Comparison of ENCODE assay signal across 1 cellular context in the genomic region with DNA sequence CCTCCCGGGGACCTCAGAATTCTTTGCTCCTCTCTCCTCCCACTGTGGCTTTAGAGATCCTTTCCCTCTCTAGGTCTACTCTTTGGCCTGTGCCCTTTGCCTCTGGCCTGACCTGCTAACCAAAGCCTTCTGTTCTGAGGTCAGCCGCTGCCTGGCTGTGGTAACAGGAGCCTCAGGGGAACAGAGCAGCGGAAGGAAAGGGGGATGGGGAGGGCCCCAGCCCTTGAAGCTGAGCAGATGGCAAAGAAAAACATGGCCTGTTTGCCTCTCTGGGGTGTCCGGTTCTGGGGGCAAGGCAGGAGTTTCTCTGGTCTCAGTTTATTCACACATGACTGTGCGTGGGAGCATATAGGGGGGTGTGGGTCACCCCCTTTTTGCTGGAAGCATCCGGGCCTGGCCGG.
TF ChIP-seq lines count a peak whose summit lies in the region.

No MANE protein-coding gene starts in this region.

TF ChIP-seq in HepG2, 621 proteins besides CTCF, POLR2A, EP300 and RAD21 (continued from another document and continues in another):
- TF ChIP-seq, protein P1, sequence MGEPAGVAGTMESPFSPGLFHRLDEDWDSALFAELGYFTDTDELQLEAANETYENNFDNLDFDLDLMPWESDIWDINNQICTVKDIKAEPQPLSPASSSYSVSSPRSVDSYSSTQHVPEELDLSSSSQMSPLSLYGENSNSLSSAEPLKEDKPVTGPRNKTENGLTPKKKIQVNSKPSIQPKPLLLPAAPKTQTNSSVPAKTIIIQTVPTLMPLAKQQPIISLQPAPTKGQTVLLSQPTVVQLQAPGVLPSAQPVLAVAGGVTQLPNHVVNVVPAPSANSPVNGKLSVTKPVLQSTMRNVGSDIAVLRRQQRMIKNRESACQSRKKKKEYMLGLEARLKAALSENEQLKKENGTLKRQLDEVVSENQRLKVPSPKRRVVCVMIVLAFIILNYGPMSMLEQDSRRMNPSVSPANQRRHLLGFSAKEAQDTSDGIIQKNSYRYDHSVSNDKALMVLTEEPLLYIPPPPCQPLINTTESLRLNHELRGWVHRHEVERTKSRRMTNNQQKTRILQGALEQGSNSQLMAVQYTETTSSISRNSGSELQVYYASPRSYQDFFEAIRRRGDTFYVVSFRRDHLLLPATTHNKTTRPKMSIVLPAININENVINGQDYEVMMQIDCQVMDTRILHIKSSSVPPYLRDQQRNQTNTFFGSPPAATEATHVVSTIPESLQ (CRISPR knock-in tag; conservative IDR thresholded peaks at IDR 0.05): no peak
- TF ChIP-seq, protein P2, sequence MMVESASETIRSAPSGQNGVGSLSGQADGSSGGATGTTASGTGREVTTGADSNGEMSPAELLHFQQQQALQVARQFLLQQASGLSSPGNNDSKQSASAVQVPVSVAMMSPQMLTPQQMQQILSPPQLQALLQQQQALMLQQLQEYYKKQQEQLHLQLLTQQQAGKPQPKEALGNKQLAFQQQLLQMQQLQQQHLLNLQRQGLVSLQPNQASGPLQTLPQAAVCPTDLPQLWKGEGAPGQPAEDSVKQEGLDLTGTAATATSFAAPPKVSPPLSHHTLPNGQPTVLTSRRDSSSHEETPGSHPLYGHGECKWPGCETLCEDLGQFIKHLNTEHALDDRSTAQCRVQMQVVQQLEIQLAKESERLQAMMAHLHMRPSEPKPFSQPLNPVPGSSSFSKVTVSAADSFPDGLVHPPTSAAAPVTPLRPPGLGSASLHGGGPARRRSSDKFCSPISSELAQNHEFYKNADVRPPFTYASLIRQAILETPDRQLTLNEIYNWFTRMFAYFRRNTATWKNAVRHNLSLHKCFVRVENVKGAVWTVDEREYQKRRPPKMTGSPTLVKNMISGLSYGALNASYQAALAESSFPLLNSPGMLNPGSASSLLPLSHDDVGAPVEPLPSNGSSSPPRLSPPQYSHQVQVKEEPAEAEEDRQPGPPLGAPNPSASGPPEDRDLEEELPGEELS (CRISPR knock-in tag; IDR thresholded peaks at IDR 0.05): peak; percentile 80
- TF ChIP-seq MXD4 (CRISPR knock-in tag; IDR thresholded peaks at IDR 0.05): 0 out of 2 replicates have a peak, but pooled peaks have one; percentile 19
- TF ChIP-seq, protein P3, sequence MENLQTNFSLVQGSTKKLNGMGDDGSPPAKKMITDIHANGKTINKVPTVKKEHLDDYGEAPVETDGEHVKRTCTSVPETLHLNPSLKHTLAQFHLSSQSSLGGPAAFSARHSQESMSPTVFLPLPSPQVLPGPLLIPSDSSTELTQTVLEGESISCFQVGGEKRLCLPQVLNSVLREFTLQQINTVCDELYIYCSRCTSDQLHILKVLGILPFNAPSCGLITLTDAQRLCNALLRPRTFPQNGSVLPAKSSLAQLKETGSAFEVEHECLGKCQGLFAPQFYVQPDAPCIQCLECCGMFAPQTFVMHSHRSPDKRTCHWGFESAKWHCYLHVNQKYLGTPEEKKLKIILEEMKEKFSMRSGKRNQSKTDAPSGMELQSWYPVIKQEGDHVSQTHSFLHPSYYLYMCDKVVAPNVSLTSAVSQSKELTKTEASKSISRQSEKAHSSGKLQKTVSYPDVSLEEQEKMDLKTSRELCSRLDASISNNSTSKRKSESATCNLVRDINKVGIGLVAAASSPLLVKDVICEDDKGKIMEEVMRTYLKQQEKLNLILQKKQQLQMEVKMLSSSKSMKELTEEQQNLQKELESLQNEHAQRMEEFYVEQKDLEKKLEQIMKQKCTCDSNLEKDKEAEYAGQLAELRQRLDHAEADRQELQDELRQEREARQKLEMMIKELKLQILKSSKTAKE (CRISPR knock-in tag; IDR thresholded peaks at IDR 0.05; ENCODE audit: borderline replicate concordance): peak; percentile 84
- TF ChIP-seq ZNF75D (CRISPR knock-in tag; IDR thresholded peaks at IDR 0.05; ENCODE audit: borderline replicate concordance): no peak
- TF ChIP-seq NFIB (CRISPR knock-in tag; IDR thresholded peaks at IDR 0.05; ENCODE audit: borderline replicate concordance): no peak
- no peak for TF ChIP-seq GLI4 (CRISPR knock-in tag; IDR thresholded peaks at IDR 0.05; ENCODE audit: borderline replicate concordance)
- TF ChIP-seq GZF1 (CRISPR knock-in tag; IDR thresholded peaks at IDR 0.05): 0 out of 2 replicates have a peak, but pooled peaks have one; percentile 4
- TF ChIP-seq AGO2 (optimal IDR thresholded peaks at IDR 0.05; ENCODE audit: low read depth, low read length): no peak
- TF ChIP-seq RELA (CRISPR knock-in tag; IDR thresholded peaks at IDR 0.05): no peak
- TF ChIP-seq, protein P4, sequence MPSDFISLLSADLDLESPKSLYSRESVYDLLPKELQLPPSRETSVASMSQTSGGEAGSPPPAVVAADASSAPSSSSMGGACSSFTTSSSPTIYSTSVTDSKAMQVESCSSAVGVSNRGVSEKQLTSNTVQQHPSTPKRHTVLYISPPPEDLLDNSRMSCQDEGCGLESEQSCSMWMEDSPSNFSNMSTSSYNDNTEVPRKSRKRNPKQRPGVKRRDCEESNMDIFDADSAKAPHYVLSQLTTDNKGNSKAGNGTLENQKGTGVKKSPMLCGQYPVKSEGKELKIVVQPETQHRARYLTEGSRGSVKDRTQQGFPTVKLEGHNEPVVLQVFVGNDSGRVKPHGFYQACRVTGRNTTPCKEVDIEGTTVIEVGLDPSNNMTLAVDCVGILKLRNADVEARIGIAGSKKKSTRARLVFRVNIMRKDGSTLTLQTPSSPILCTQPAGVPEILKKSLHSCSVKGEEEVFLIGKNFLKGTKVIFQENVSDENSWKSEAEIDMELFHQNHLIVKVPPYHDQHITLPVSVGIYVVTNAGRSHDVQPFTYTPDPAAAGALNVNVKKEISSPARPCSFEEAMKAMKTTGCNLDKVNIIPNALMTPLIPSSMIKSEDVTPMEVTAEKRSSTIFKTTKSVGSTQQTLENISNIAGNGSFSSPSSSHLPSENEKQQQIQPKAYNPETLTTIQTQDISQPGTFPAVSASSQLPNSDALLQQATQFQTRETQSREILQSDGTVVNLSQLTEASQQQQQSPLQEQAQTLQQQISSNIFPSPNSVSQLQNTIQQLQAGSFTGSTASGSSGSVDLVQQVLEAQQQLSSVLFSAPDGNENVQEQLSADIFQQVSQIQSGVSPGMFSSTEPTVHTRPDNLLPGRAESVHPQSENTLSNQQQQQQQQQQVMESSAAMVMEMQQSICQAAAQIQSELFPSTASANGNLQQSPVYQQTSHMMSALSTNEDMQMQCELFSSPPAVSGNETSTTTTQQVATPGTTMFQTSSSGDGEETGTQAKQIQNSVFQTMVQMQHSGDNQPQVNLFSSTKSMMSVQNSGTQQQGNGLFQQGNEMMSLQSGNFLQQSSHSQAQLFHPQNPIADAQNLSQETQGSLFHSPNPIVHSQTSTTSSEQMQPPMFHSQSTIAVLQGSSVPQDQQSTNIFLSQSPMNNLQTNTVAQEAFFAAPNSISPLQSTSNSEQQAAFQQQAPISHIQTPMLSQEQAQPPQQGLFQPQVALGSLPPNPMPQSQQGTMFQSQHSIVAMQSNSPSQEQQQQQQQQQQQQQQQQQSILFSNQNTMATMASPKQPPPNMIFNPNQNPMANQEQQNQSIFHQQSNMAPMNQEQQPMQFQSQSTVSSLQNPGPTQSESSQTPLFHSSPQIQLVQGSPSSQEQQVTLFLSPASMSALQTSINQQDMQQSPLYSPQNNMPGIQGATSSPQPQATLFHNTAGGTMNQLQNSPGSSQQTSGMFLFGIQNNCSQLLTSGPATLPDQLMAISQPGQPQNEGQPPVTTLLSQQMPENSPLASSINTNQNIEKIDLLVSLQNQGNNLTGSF (CRISPR knock-in tag; IDR thresholded peaks at IDR 0.05): no peak
- no peak for TF ChIP-seq ZNF180 (CRISPR knock-in tag; IDR thresholded peaks at IDR 0.05; ENCODE audit: borderline replicate concordance, low read depth)
- no peak for TF ChIP-seq ZNF225 (CRISPR knock-in tag; IDR thresholded peaks at IDR 0.05)
- no peak for TF ChIP-seq ZNF839 (CRISPR knock-in tag; IDR thresholded peaks at IDR 0.05; ENCODE audit: borderline replicate concordance)
- peak; percentile 85 for TF ChIP-seq ZNF605 (CRISPR knock-in tag; IDR thresholded peaks at IDR 0.05)
- TF ChIP-seq ZNF773 (CRISPR knock-in tag; IDR thresholded peaks at IDR 0.05; ENCODE audit: borderline replicate concordance): no peak
- no peak for TF ChIP-seq ZNF468 (CRISPR knock-in tag; IDR thresholded peaks at IDR 0.05)
- TF ChIP-seq, protein P5, sequence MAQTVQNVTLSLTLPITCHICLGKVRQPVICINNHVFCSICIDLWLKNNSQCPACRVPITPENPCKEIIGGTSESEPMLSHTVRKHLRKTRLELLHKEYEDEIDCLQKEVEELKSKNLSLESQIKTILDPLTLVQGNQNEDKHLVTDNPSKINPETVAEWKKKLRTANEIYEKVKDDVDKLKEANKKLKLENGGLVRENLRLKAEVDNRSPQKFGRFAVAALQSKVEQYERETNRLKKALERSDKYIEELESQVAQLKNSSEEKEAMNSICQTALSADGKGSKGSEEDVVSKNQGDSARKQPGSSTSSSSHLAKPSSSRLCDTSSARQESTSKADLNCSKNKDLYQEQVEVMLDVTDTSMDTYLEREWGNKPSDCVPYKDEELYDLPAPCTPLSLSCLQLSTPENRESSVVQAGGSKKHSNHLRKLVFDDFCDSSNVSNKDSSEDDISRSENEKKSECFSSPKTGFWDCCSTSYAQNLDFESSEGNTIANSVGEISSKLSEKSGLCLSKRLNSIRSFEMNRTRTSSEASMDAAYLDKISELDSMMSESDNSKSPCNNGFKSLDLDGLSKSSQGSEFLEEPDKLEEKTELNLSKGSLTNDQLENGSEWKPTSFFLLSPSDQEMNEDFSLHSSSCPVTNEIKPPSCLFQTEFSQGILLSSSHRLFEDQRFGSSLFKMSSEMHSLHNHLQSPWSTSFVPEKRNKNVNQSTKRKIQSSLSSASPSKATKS (CRISPR knock-in tag; IDR thresholded peaks at IDR 0.05): no peak
- TF ChIP-seq ZNF816 (CRISPR knock-in tag; IDR thresholded peaks at IDR 0.05; ENCODE audit: borderline replicate concordance): no peak
- no peak for TF ChIP-seq HNRNPUL1 (IDR thresholded peaks at IDR 0.05; ENCODE audit: low read depth, low read length)
- TF ChIP-seq HNRNPH1 (optimal IDR thresholded peaks at IDR 0.05; ENCODE audit: low read depth, low read length): no peak
- no peak for TF ChIP-seq SMARCE1 (IDR thresholded peaks at IDR 0.05; ENCODE audit: borderline replicate concordance)
- no peak for TF ChIP-seq ZNF558 (CRISPR knock-in tag; IDR thresholded peaks at IDR 0.05; ENCODE audit: borderline replicate concordance)
- peak; percentile 78 for TF ChIP-seq SP5 (CRISPR knock-in tag; IDR thresholded peaks at IDR 0.05; ENCODE audit: borderline replicate concordance, low read depth)
- peak; percentile 95 for TF ChIP-seq ZNF292 (CRISPR knock-in tag; IDR thresholded peaks at IDR 0.05; ENCODE audit: borderline replicate concordance, low read depth)
- TF ChIP-seq MTF2 (CRISPR knock-in tag; IDR thresholded peaks at IDR 0.05; ENCODE audit: borderline replicate concordance): no peak
- TF ChIP-seq ZNF703 (CRISPR knock-in tag; IDR thresholded peaks at IDR 0.05; ENCODE audit: borderline replicate concordance): no peak
- TF ChIP-seq TAF15 (IDR thresholded peaks at IDR 0.05; ENCODE audit: low read depth, low read length, poor library complexity, severe bottlenecking): no peak
- TF ChIP-seq, protein P6, sequence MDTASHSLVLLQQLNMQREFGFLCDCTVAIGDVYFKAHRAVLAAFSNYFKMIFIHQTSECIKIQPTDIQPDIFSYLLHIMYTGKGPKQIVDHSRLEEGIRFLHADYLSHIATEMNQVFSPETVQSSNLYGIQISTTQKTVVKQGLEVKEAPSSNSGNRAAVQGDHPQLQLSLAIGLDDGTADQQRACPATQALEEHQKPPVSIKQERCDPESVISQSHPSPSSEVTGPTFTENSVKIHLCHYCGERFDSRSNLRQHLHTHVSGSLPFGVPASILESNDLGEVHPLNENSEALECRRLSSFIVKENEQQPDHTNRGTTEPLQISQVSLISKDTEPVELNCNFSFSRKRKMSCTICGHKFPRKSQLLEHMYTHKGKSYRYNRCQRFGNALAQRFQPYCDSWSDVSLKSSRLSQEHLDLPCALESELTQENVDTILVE (CRISPR knock-in tag; IDR thresholded peaks at IDR 0.05): no peak
- no peak for TF ChIP-seq ISX (CRISPR knock-in tag; conservative IDR thresholded peaks at IDR 0.05)
- TF ChIP-seq, protein P7, sequence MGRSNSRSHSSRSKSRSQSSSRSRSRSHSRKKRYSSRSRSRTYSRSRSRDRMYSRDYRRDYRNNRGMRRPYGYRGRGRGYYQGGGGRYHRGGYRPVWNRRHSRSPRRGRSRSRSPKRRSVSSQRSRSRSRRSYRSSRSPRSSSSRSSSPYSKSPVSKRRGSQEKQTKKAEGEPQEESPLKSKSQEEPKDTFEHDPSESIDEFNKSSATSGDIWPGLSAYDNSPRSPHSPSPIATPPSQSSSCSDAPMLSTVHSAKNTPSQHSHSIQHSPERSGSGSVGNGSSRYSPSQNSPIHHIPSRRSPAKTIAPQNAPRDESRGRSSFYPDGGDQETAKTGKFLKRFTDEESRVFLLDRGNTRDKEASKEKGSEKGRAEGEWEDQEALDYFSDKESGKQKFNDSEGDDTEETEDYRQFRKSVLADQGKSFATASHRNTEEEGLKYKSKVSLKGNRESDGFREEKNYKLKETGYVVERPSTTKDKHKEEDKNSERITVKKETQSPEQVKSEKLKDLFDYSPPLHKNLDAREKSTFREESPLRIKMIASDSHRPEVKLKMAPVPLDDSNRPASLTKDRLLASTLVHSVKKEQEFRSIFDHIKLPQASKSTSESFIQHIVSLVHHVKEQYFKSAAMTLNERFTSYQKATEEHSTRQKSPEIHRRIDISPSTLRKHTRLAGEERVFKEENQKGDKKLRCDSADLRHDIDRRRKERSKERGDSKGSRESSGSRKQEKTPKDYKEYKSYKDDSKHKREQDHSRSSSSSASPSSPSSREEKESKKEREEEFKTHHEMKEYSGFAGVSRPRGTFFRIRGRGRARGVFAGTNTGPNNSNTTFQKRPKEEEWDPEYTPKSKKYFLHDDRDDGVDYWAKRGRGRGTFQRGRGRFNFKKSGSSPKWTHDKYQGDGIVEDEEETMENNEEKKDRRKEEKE (IDR thresholded peaks at IDR 0.05): no peak
- TF ChIP-seq, protein P8, sequence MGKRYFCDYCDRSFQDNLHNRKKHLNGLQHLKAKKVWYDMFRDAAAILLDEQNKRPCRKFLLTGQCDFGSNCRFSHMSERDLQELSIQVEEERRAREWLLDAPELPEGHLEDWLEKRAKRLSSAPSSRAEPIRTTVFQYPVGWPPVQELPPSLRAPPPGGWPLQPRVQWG (CRISPR knock-in tag; IDR thresholded peaks at IDR 0.05; ENCODE audit: borderline replicate concordance, low read depth): no peak
- no peak for TF ChIP-seq ARID2 (CRISPR knock-in tag; IDR thresholded peaks at IDR 0.05; ENCODE audit: borderline replicate concordance)
- TF ChIP-seq MEIS2 (CRISPR knock-in tag; IDR thresholded peaks at IDR 0.05): peak; percentile 52; the same call in 1 of the 2 replicates
- no peak for TF ChIP-seq KDM5A (IDR thresholded peaks at IDR 0.05; ENCODE audit: borderline replicate concordance, low read length)
- TF ChIP-seq ZBTB21 (CRISPR knock-in tag; IDR thresholded peaks at IDR 0.05): peak; percentile 54; the same call in 1 of the 2 replicates
- no peak for TF ChIP-seq FOXK2 (IDR thresholded peaks at IDR 0.05)
- no peak for TF ChIP-seq CBX1 (IDR thresholded peaks at IDR 0.05; ENCODE audit: low read depth)
- peak; percentile 67; the same call in 1 of the 2 replicates for TF ChIP-seq ZSCAN9 (CRISPR knock-in tag; IDR thresholded peaks at IDR 0.05; ENCODE audit: borderline replicate concordance)
- TF ChIP-seq, protein P9, sequence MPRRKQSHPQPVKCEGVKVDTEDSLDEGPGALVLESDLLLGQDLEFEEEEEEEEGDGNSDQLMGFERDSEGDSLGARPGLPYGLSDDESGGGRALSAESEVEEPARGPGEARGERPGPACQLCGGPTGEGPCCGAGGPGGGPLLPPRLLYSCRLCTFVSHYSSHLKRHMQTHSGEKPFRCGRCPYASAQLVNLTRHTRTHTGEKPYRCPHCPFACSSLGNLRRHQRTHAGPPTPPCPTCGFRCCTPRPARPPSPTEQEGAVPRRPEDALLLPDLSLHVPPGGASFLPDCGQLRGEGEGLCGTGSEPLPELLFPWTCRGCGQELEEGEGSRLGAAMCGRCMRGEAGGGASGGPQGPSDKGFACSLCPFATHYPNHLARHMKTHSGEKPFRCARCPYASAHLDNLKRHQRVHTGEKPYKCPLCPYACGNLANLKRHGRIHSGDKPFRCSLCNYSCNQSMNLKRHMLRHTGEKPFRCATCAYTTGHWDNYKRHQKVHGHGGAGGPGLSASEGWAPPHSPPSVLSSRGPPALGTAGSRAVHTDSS (CRISPR knock-in tag; conservative IDR thresholded peaks at IDR 0.05): no peak
- no peak for TF ChIP-seq CC2D1A (CRISPR knock-in tag; IDR thresholded peaks at IDR 0.05)
